1 cellular context compared by ENCODE assay signal in genomic region chr9:128067898-128068655, GRCh38.
TF ChIP-seq lines count a peak whose summit lies in the region.

Gene SLC25A25 (plus strand): TSS chr9:128068232. CDS start chr9:128068320, 88 bp downstream.

TF ChIP-seq in GM23338, 12 proteins besides CTCF, POLR2A, EP300 and RAD21 (continued from another document):
- TF ChIP-seq EZH2phosphoT487 (IDR thresholded peaks at IDR 0.05; ENCODE audit: unreplicated experiment): no peak
- TF ChIP-seq ZNF462 (CRISPR knock-in tag; IDR thresholded peaks at IDR 0.05): no peak
- no peak for TF ChIP-seq NANOG (IDR thresholded peaks at IDR 0.05; ENCODE audit: borderline replicate concordance)
TF ChIP-seq in GM23338: peak in this region for 2.
